In the genomic region with DNA sequence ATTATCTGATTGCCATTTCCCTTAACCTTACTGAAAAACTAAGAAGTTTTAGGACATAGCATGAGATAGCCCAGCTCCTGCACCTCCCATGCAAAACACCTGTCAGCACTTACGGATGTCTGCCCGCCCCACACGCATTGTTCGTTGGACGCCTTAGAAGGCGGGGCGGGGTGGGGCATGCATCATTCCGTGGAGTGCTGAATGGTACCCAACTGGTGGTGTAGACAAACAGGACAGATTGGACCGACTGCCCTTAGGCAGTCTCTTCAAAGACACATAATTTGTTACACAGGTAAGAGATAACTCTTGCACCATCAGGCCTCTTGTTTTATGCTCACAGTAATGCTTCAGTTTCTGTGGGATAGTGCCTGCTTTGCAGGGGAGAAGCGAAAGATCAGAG, we compare ENCODE assay signal across 20 cellular contexts.
"Had no signal": no experiment of that assay in that cellular context is flagged by ENCODE, and none has a peak within 500 bp of the region (broad histone marks: within the 10 kb centered on the region; RNA-seq: fewer than 3 reads in every experiment).

No MANE protein-coding gene starts in this region.

- H3K27me3 Mint-ChIP-seq: activated CD4-positive, alpha-beta T cell treated with anti-CD3 and anti-CD28 coated beads for 36 hours; stimulated activated naive CD8-positive, alpha-beta T cell treated with anti-CD3 and anti-CD28 coated beads, Interleukin-15, Interleukin-2, amounts not matched to agents 100 ng/mL and 50 ng/mL, for 24 hours had no signal

- H3K9me3 ChIP-seq: body of pancreas, left lung, right atrium auricular region, thyroid gland had no signal

- H3K36me3 Mint-ChIP-seq: mesothelial cell of epicardium, natural killer cell had no signal

- H3K9me3 Mint-ChIP-seq: activated B cell treated with CpG ODN at 0.5 μM for 24 hours; activated naive CD8-positive, alpha-beta T cell treated with anti-CD3 and anti-CD28 coated beads, Interleukin-2, amount 50 U/mL, for 24 hours; mesothelial cell of epicardium; natural killer cell; stimulated activated naive CD8-positive, alpha-beta T cell treated with anti-CD3 and anti-CD28 coated beads, Interleukin-15, Interleukin-2, amounts not matched to agents 100 ng/mL and 50 ng/mL, for 24 hours had no signal

- DNase-seq: activated B cell treated with CpG ODN at 0.5 μM for 24 hours; activated CD4-positive, alpha-beta T cell treated with anti-CD3 and anti-CD28 coated beads for 36 hours; activated CD4-positive, alpha-beta T cell treated with anti-CD3 and anti-CD28 coated beads, Interleukin-2, amount 50 U/mL, for 48 hours; activated gamma-delta T cell; activated naive CD4-positive, alpha-beta T cell treated with anti-CD3 and anti-CD28 coated beads, Interleukin-2, amount 50 U/mL, for 16 hours; activated naive CD8-positive, alpha-beta T cell treated with anti-CD3 and anti-CD28 coated beads, Interleukin-2, amount 50 U/mL, for 24 hours; activated T-cell treated with anti-CD3 and anti-CD28 coated beads for 4 hours; body of pancreas; foreskin keratinocyte; kidney; left lung; natural killer cell; stimulated activated CD4-positive, alpha-beta T cell treated with anti-CD3 and anti-CD28 coated beads, Interleukin-1b, Interleukin-23, amount 100 ng/mL, for 48 hours; substantia nigra; T-helper 17 cell; thyroid gland had no signal

- H3K27ac Mint-ChIP-seq: activated B cell treated with CpG ODN at 0.5 μM for 24 hours; activated CD4-positive, alpha-beta T cell treated with anti-CD3 and anti-CD28 coated beads for 36 hours; activated naive CD8-positive, alpha-beta T cell treated with anti-CD3 and anti-CD28 coated beads, Interleukin-2, amount 50 U/mL, for 24 hours; mesothelial cell of epicardium; natural killer cell; stimulated activated naive CD8-positive, alpha-beta T cell treated with anti-CD3 and anti-CD28 coated beads, Interleukin-15, Interleukin-2, amounts not matched to agents 100 ng/mL and 50 ng/mL, for 24 hours; T-helper 17 cell had no signal

- ATAC-seq: activated CD4-positive, alpha-beta T cell treated with anti-CD3 and anti-CD28 coated beads for 36 hours; activated naive CD8-positive, alpha-beta T cell treated with anti-CD3 and anti-CD28 coated beads, Interleukin-2, amount 50 U/mL, for 24 hours; body of pancreas; foreskin keratinocyte; left lung; natural killer cell; T-helper 17 cell had no signal

- H3K27ac ChIP-seq: body of pancreas, cardiac muscle cell, foreskin keratinocyte, left lung, right atrium auricular region, thyroid gland had no signal

- H3K4me1 Mint-ChIP-seq: activated B cell treated with CpG ODN at 0.5 μM for 24 hours; activated CD4-positive, alpha-beta T cell treated with anti-CD3 and anti-CD28 coated beads for 36 hours; activated naive CD8-positive, alpha-beta T cell treated with anti-CD3 and anti-CD28 coated beads, Interleukin-2, amount 50 U/mL, for 24 hours; natural killer cell; T-helper 17 cell had no signal

- H3K4me1 ChIP-seq: body of pancreas, foreskin keratinocyte, left lung, right atrium auricular region, thyroid gland had no signal

- H3K36me3 ChIP-seq: cardiac muscle cell, left lung, right atrium auricular region, thyroid gland had no signal

- H3K4me3 ChIP-seq: body of pancreas, cardiac muscle cell, left lung, right atrium auricular region, thyroid gland had no signal

- H3K27me3 ChIP-seq: body of pancreas, cardiac muscle cell, left lung, right atrium auricular region, thyroid gland had no signal

- H3K4me3 Mint-ChIP-seq: activated B cell treated with CpG ODN at 0.5 μM for 24 hours; activated CD4-positive, alpha-beta T cell treated with anti-CD3 and anti-CD28 coated beads for 36 hours; activated naive CD8-positive, alpha-beta T cell treated with anti-CD3 and anti-CD28 coated beads, Interleukin-2, amount 50 U/mL, for 24 hours; mesothelial cell of epicardium; natural killer cell; stimulated activated naive CD8-positive, alpha-beta T cell treated with anti-CD3 and anti-CD28 coated beads, Interleukin-15, Interleukin-2, amounts not matched to agents 100 ng/mL and 50 ng/mL, for 24 hours; T-helper 17 cell had no signal
